ENCODE assay signal across 8 cellular contexts in the genomic region with DNA sequence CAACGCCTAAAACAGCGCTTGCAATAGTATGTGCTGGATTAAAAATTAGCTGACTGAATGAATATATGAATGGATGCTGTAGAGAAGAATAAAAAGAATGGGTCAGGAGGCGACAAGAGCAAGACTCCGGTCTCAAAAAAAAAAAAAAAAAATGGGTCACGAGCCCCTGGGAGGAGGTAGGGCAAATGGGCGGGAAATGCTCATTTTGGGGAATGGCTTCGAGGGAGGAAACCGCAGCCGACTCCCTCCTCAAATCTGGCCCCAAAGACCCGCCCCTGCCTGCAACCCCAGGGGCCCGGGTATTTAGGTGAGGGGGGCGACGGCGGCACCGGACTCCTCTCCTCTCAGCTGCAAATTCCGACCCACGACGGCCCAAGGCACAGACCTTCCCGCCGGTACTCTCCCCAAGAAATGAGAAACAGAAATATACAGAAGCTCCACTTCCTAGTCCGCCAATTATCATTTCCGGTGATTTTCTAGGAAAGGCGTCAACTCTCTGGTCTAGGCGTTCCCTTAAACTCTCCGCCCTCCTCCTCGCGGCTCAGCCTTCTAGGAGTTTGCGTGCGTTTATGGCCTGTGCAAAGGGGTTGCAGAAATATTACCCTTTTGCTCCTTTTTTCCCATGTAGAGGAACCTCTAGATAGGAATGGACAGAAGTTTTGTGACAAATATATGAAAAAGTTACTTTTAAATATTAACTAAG. TPM values are rescaled to one million over a fixed set of nuclear protein-coding genes. Genes with fewer than 3 reads are reported as not detected.
A peak's percentile ranks its signal among the peaks of the same experiment; 100 is the strongest.
DNase-seq lines count a peak whose midpoint lies in the region; ATAC-seq and TF ChIP-seq lines count a peak whose summit lies in the region.

A gene (minus strand): TSS at position 133 of the 703 bp plus-strand sequence. CDS start 1,361 bp downstream, outside the sequence.

- peaks cover 0 to 14% of the 10 kb centered on the region in 2 donors for H3K36me3 Mint-ChIP-seq in activated naive CD4-positive, alpha-beta T cell treated with anti-CD3 and anti-CD28 coated beads, Interleukin-2, amount 50 U/mL, for 72 hours

- DNase-seq in NCI-H446 treated with DMSO at 0.1 percent for 48 hours (lab: John Stamatoyannopoulos, UW) (peak; percentile 80), cardiac muscle cell (ENCODE audit: low read depth in 1 of 2, low spot score in 1 of 2) (peak; percentile 35 to 85), NCI-H1092 (lab: John Stamatoyannopoulos, UW) (no peak)
- DNase-seq in activated naive CD4-positive, alpha-beta T cell treated with anti-CD3 and anti-CD28 coated beads, Interleukin-2, amount 50 U/mL, for 72 hours (ENCODE audit: low spot score in 2 of 2), result peak in 1 of 2 donors; percentile 35

- H3K9me3 Mint-ChIP-seq in activated naive CD4-positive, alpha-beta T cell treated with anti-CD3 and anti-CD28 coated beads, Interleukin-2, amount 50 U/mL, for 72 hours, result peaks cover 6 to 9% of the 10 kb centered on the region in 2 donors

- H3F3A ChIP-seq in DOHH2 (ENCODE audit: control insufficient read depth, insufficient read depth), result no peaks in the 10 kb centered on the region

- ATAC-seq in activated naive CD4-positive, alpha-beta T cell treated with anti-CD3 and anti-CD28 coated beads, Interleukin-2, amount 50 U/mL, for 72 hours, result peak; percentile 81 to 97
- ATAC-seq in HG02759 (IDR thresholded peaks at IDR 0.05; ENCODE audit: unreplicated experiment) (no peak), GM21423 (IDR thresholded peaks at IDR 0.05; ENCODE audit: unreplicated experiment) (no peak)

- no peaks in the 10 kb centered on the region for H3K36me3 ChIP-seq in DOHH2 (ENCODE audit: control insufficient read depth, low read length)
- H3K36me3 ChIP-seq in cardiac muscle cell, result no peaks in the 10 kb centered on the region
- no peaks in the 10 kb centered on the region for H3K36me3 ChIP-seq in parathyroid adenoma (ENCODE audit: control insufficient read depth, insufficient read depth, low read length)

- peak within 1 kb of the TSS; percentile 34 to 57 for H3K27ac Mint-ChIP-seq in activated naive CD4-positive, alpha-beta T cell treated with anti-CD3 and anti-CD28 coated beads, Interleukin-2, amount 50 U/mL, for 72 hours

- peak within 1 kb of the TSS; percentile 46 for H3K4me2 ChIP-seq in DOHH2 (ENCODE audit: low read length)
- H3K4me2 ChIP-seq in parathyroid adenoma (ENCODE audit: low read length), result peak within 1 kb of the TSS; percentile 66

- no peaks in the 10 kb centered on the region for H4K20me1 ChIP-seq in DOHH2 (ENCODE audit: control insufficient read depth, insufficient read depth, low read depth, low read length)

- H3K27me3 ChIP-seq in DOHH2 (ENCODE audit: control insufficient read depth, low read length) (peaks cover 32% of the 10 kb centered on the region), cardiac muscle cell (peaks cover 25% of the 10 kb centered on the region), parathyroid adenoma (ENCODE audit: control insufficient read depth, insufficient read depth, low read length) (no peaks in the 10 kb centered on the region)

- H3K27ac ChIP-seq in DOHH2 (ENCODE audit: low read depth, low read length) (no peak within 1 kb of the TSS), cardiac muscle cell (no peak within 1 kb of the TSS), parathyroid adenoma (no peak within 1 kb of the TSS)

- H2AFZ ChIP-seq in parathyroid adenoma, result peak within 1 kb of the TSS; percentile 87

- H3K4me1 ChIP-seq in DOHH2 (ENCODE audit: control insufficient read depth, low read length) (peaks cover 6% of the 10 kb centered on the region; the same call in 1 of the 2 replicates), cardiac muscle cell (ENCODE audit: low read depth) (no peaks in the 10 kb centered on the region), parathyroid adenoma (no peaks in the 10 kb centered on the region)

- H3K79me2 ChIP-seq in DOHH2 (ENCODE audit: control insufficient read depth, low read length), result no peaks in the 10 kb centered on the region
- no peaks in the 10 kb centered on the region for H3K79me2 ChIP-seq in parathyroid adenoma

- no peak within 1 kb of the TSS for H3K9ac ChIP-seq in parathyroid adenoma

- TF ChIP-seq CTCF in DOHH2 (IDR thresholded peaks at IDR 0.05; ENCODE audit: low read depth, low read length, poor library complexity, severe bottlenecking), result no peak
- TF ChIP-seq CTCF in cardiac muscle cell (IDR thresholded peaks at IDR 0.05; ENCODE audit: low read depth, low read length), result no peak
- TF ChIP-seq CTCF in parathyroid adenoma (IDR thresholded peaks at IDR 0.05), result no peak

- no peaks in the 10 kb centered on the region for H3K9me2 ChIP-seq in DOHH2 (replicated peaks; ENCODE audit: control insufficient read depth, low read length)

- H3K9me3 ChIP-seq in DOHH2 (ENCODE audit: control insufficient read depth, insufficient read depth, low read length) (no peaks in the 10 kb centered on the region), cardiac muscle cell (ENCODE audit: low read depth) (no peaks in the 10 kb centered on the region), parathyroid adenoma (ENCODE audit: control insufficient read depth, low read length) (no peaks in the 10 kb centered on the region)

- H3K4me3 ChIP-seq in DOHH2 (ENCODE audit: low read length), result peak within 1 kb of the TSS; percentile 21; the same call in 1 of the 2 replicates
- H3K4me3 ChIP-seq in cardiac muscle cell, result peak within 1 kb of the TSS; percentile 35
- H3K4me3 ChIP-seq in parathyroid adenoma (ENCODE audit: low read depth, low read length), result peak within 1 kb of the TSS; percentile 80

RNA-seq across cellular contexts. Expression of the gene that starts here (rescaled TPM):
- under 1 TPM; 0.16 to 0.53 TPM for total RNA-seq in activated naive CD4-positive, alpha-beta T cell treated with anti-CD3 and anti-CD28 coated beads, Interleukin-2, amount 50 U/mL, for 72 hours
- total RNA-seq in cardiac muscle cell, result 1.3 and 1.8 TPM in 2 replicates
- polyA plus RNA-seq in cardiac muscle cell, result 0.57 and 1.4 TPM in 2 replicates

Comparison
In these comparisons a context has a peak if more than half of its experiments do, and no peak if none do; other contexts are left out.
1. Peak in ATAC-seq in activated naive CD4-positive, alpha-beta T cell treated with anti-CD3 and anti-CD28 coated beads, Interleukin-2, amount 50 U/mL, for 72 hours; RNA of the gene not detected or under 1 TPM.
2. H3K4me3 ChIP-seq: peak in every context shown above with its lines; median percentile 80 in parathyroid adenoma; 35 in cardiac muscle cell; 21 in DOHH2.